ENCODE assay signal across 25 cellular contexts in genomic region chr18:67651438-67651837, GRCh38.
DNase-seq lines count a peak whose midpoint lies in the region; ATAC-seq, FAIRE-seq and TF ChIP-seq lines count a peak whose summit lies in the region.
"Had no signal": no experiment of that assay in that cellular context is flagged by ENCODE, and none has a peak within 500 bp of the region (broad histone marks: within the 10 kb centered on the region; RNA-seq: fewer than 3 reads in every experiment).

No MANE protein-coding gene starts in this region.

- ATAC-seq in GM23338: peak; percentile 37; the same call in 1 of the 3 replicates
- ATAC-seq in left lobe of liver: peak; percentile 30
- ATAC-seq: HCT116 had no signal

- H2AFZ ChIP-seq in GM23338 (peak overlapping the region; percentile 92), H1 (ENCODE audit: low read length) (peak overlapping the region; percentile 98)

- TF ChIP-seq RAD21 in H1 (IDR thresholded peaks at IDR 0.05 in 1 of 2, conservative IDR thresholded peaks at IDR 0.05 in 1 of 2; ENCODE audit: low read depth in 2 of 2, low read length in 2 of 2): no peak

- no peak overlapping the region for H2BK20ac ChIP-seq in H1 (ENCODE audit: low read length)

- no peak overlapping the region for H3K4me2 ChIP-seq in GM23338
- no peak overlapping the region for H3K4me2 ChIP-seq in H1 (ENCODE audit: insufficient read depth in 1 of 2, low read depth in 2 of 2, low read length in 2 of 2)

- CTCF ChIA-PET in H1 (lab: Charles Lee; ENCODE audit: partially characterized antibody): no interaction called here

- H4K8ac ChIP-seq in H1 (ENCODE audit: extremely low read depth, insufficient read depth, low read length): no peak overlapping the region

- H3K9me3 ChIP-seq in H1 (ENCODE audit: insufficient read depth in 2 of 2, low read depth in 1 of 2, low read length in 1 of 2) (no peaks in the 10 kb centered on the region), prostate gland (no peaks in the 10 kb centered on the region)
- H3K9me3 ChIP-seq: right lobe of liver, uterus had no signal

- no peak overlapping the region for H2AK5ac ChIP-seq in H1 (ENCODE audit: low read depth, low read length)

- H3K27me3 Mint-ChIP-seq in GM23338 (ENCODE audit: insufficient read depth, low read depth, poor library complexity): no peaks in the 10 kb centered on the region
- H3K27me3 Mint-ChIP-seq in immature natural killer cell (ENCODE audit: low read depth in 3 of 3): peaks cover 0 to 2% (median 0%) of the 10 kb centered on the region in 3 donors
- H3K27me3 Mint-ChIP-seq: IgD-negative memory B cell had no signal

- no peak for TF ChIP-seq POLR2A in H1 (IDR thresholded peaks at IDR 0.05; ENCODE audit: control extremely low read depth in 1 of 2, low read depth in 2 of 2, low read length in 2 of 2)
- TF ChIP-seq POLR2A in prostate gland (IDR thresholded peaks at IDR 0.05): no peak

- no peak for FAIRE-seq in H1 (lab: Jason Lieb, UNC)
- FAIRE-seq: astrocyte, endothelial cell of umbilical vein had no signal

- no peaks in the 10 kb centered on the region for H3K9me2 ChIP-seq in GM23338 (ENCODE audit: insufficient read depth)

- no peaks in the 10 kb centered on the region for H3K27me3 ChIP-seq in GM23338 (ENCODE audit: insufficient read depth)
- no peaks in the 10 kb centered on the region for H3K27me3 ChIP-seq in H1 (replicated peaks in 1 of 4; ENCODE audit: control insufficient read depth in 3 of 4, extremely low read depth in 1 of 4, insufficient read depth in 3 of 4, low read length in 3 of 4)
- H3K27me3 ChIP-seq in prostate gland (replicated peaks; ENCODE audit: insufficient read depth): no peaks in the 10 kb centered on the region
- H3K27me3 ChIP-seq: right lobe of liver, uterus had no signal

- H3K9ac ChIP-seq in H1 (replicated peaks in 1 of 4; ENCODE audit: extremely low read depth in 1 of 4, low read depth in 3 of 4, low read length in 3 of 4): no peak overlapping the region

- peaks cover 6% of the 10 kb centered on the region; the same call in 1 of the 3 replicates for H3K4me1 Mint-ChIP-seq in GM23338
- H3K4me1 Mint-ChIP-seq in immature natural killer cell: no peaks in the 10 kb centered on the region
- H3K4me1 Mint-ChIP-seq: IgD-negative memory B cell had no signal

- no peak overlapping the region for H3K27ac ChIP-seq in GM23338 (ENCODE audit: low read depth)
- no peak overlapping the region for H3K27ac ChIP-seq in H1 (ENCODE audit: low read depth, low read length)
- no peak overlapping the region for H3K27ac ChIP-seq in prostate gland
- H3K27ac ChIP-seq: HL-60, right lobe of liver, uterus had no signal

- TF ChIP-seq CTCF in GM23338 (conservative IDR thresholded peaks at IDR 0.05; ENCODE audit: low read depth in 2 of 2): no peak
- TF ChIP-seq CTCF in H1 (IDR thresholded peaks at IDR 0.05; ENCODE audit: control extremely low read depth in 1 of 3, insufficient read depth in 1 of 3, low read depth in 1 of 3, low read length in 3 of 3): no peak
- TF ChIP-seq CTCF in prostate gland (IDR thresholded peaks at IDR 0.05): no peak

- H3F3A ChIP-seq in GM23338 (replicated peaks; ENCODE audit: low read depth): no peaks in the 10 kb centered on the region

- H3K23me2 ChIP-seq in H1 (ENCODE audit: low read depth, low read length): no peaks in the 10 kb centered on the region

- no peak for DNase-seq in GM23338 (ENCODE audit: low spot score)
- no peak for DNase-seq in H1 (ENCODE audit: low read depth in 1 of 2, low spot score in 2 of 2)
- no peak for DNase-seq in left lobe of liver (ENCODE audit: low spot score)
- peak; percentile 84 for DNase-seq in skeletal muscle cell (ENCODE audit: low read depth)
- no peak for DNase-seq in NCI-H1417 (lab: John Stamatoyannopoulos, UW)
- DNase-seq in immature natural killer cell: no peak
- DNase-seq in NCI-H2227 treated with DMSO at 0.1 percent for 48 hours (lab: John Stamatoyannopoulos, UW): no peak
- no peak for DNase-seq in prostate gland (ENCODE audit: low spot score)
- DNase-seq: activated CD4-positive, alpha-beta T cell treated with anti-CD3 and anti-CD28 coated beads, Interleukin-2, amount 50 U/mL, for 48 hours; activated naive CD4-positive, alpha-beta T cell; activated T-cell treated with anti-CD3 and anti-CD28 coated beads for 4 hours; AML-193; islet precursor cell; MV-4-11; NCI-H2029; NCI-H510A treated with DMSO at 0.1 percent for 48 hours; right lobe of liver; stimulated activated CD4-positive, alpha-beta T cell treated with anti-CD3 and anti-CD28 coated beads, Interleukin-1b, Interleukin-23, amount 100 ng/mL, for 48 hours had no signal

- no peak overlapping the region for H3K23ac ChIP-seq in H1 (ENCODE audit: insufficient read length)

- H4K20me1 ChIP-seq in GM23338 (replicated peaks; ENCODE audit: insufficient read depth) (no peaks in the 10 kb centered on the region), H1 (replicated peaks in 1 of 2; ENCODE audit: control insufficient read depth in 1 of 2, insufficient read depth in 2 of 2, low read length in 2 of 2) (no peaks in the 10 kb centered on the region)

- H3K79me2 ChIP-seq in GM23338 (replicated peaks; ENCODE audit: insufficient read depth): no peaks in the 10 kb centered on the region
- no peaks in the 10 kb centered on the region for H3K79me2 ChIP-seq in H1 (ENCODE audit: control insufficient read depth in 1 of 2, insufficient read depth in 2 of 2, low read length in 2 of 2)

- H3K14ac ChIP-seq in H1 (ENCODE audit: insufficient read length): no peak overlapping the region

- no peaks in the 10 kb centered on the region for H3K36me3 Mint-ChIP-seq in GM23338 (ENCODE audit: low read depth)
- no peaks in the 10 kb centered on the region for H3K36me3 Mint-ChIP-seq in immature natural killer cell
- H3K36me3 Mint-ChIP-seq: IgD-negative memory B cell had no signal

- no peak overlapping the region for H3K4ac ChIP-seq in H1 (replicated peaks; ENCODE audit: insufficient read length, low read depth, low read length)

- H3K18ac ChIP-seq in H1 (ENCODE audit: extremely low read depth, low read length): no peak overlapping the region

- H4K91ac ChIP-seq in H1 (replicated peaks; ENCODE audit: insufficient read length, low read length): no peak overlapping the region

- H4K5ac ChIP-seq in H1 (ENCODE audit: insufficient read length, low read depth, low read length): no peak overlapping the region

- H3K36me3 ChIP-seq in GM23338 (ENCODE audit: insufficient read depth) (no peaks in the 10 kb centered on the region), H1 (ENCODE audit: control insufficient read depth in 2 of 4, insufficient read depth in 4 of 4, low read length in 3 of 4) (no peaks in the 10 kb centered on the region), prostate gland (no peaks in the 10 kb centered on the region)
- H3K36me3 ChIP-seq: right lobe of liver, uterus had no signal

- H3K56ac ChIP-seq in H1 (replicated peaks; ENCODE audit: insufficient read length, low read depth, low read length): no peak overlapping the region

- POLR2A ChIA-PET in H1 (lab: Charles Lee; ENCODE audit: partially characterized antibody): no interaction called here

- H2BK120ac ChIP-seq in H1 (replicated peaks; ENCODE audit: low read depth, low read length): no peak overlapping the region

- H3K4me3 ChIP-seq in GM23338 (no peak overlapping the region), H1 (ENCODE audit: extremely low read depth in 1 of 4, insufficient read depth in 2 of 4, low read depth in 3 of 4, low read length in 4 of 4) (no peak overlapping the region), skeletal muscle cell (ENCODE audit: low read depth, low read length) (no peak overlapping the region), prostate gland (no peak overlapping the region)
- H3K4me3 ChIP-seq: right lobe of liver, uterus had no signal

- H2BK5ac ChIP-seq in H1 (ENCODE audit: low read depth, low read length): no peak overlapping the region

- H3K79me1 ChIP-seq in H1 (ENCODE audit: low read depth, low read length): no peaks in the 10 kb centered on the region

- intact Hi-C loops in prostate gland (cut with DNase I): no loop called here

- H3K4me1 ChIP-seq in GM23338 (ENCODE audit: insufficient read depth) (no peaks in the 10 kb centered on the region), H1 (replicated peaks in 1 of 4; ENCODE audit: control insufficient read depth in 3 of 4, insufficient read depth in 4 of 4, low read length in 3 of 4) (no peaks in the 10 kb centered on the region), prostate gland (replicated peaks) (no peaks in the 10 kb centered on the region)
- H3K4me1 ChIP-seq: uterus had no signal

- no peaks in the 10 kb centered on the region for H3K9me3 Mint-ChIP-seq in GM23338
- peaks cover 0 to 8% (median 4%) of the 10 kb centered on the region in 6 donors for H3K9me3 Mint-ChIP-seq in immature natural killer cell
- H3K9me3 Mint-ChIP-seq: IgD-negative memory B cell, neural crest cell had no signal

- no peak for TF ChIP-seq EP300 in H1 (IDR thresholded peaks at IDR 0.05; ENCODE audit: borderline replicate concordance in 1 of 2, low read depth in 2 of 2, low read length in 2 of 2)

- H3K4me3 Mint-ChIP-seq in GM23338: no peak overlapping the region
- no peak overlapping the region for H3K4me3 Mint-ChIP-seq in immature natural killer cell
- H3K4me3 Mint-ChIP-seq: neural crest cell had no signal

- 0 out of 2 replicates have a peak overlapping the region, but pooled peaks have one; percentile 1 for H3K27ac Mint-ChIP-seq in GM23338
- no peak overlapping the region for H3K27ac Mint-ChIP-seq in immature natural killer cell
- H3K27ac Mint-ChIP-seq: IgD-negative memory B cell had no signal

- no peak overlapping the region; the same call in 1 of the 2 replicates for H2BK12ac ChIP-seq in H1 (ENCODE audit: low read depth, low read length)

- WGBS in H1 (ENCODE audit: extremely low coverage in 1 of 2, insufficient coverage in 1 of 2, insufficient read length in 1 of 2, insufficient replicate concordance in 2 of 2, low coverage in 1 of 2, low lambda C conversion rate in 2 of 2, missing lambda C conversion rate in 1 of 2), 2 experiments: 73% methylated on average over 4 of the region's 4 CpGs; no CpG with 5 or more reads in 1 of the 2 experiments
- 54% methylated on average over 4 of the region's 4 CpGs for WGBS in prostate gland

- no peak overlapping the region for H2BK15ac ChIP-seq in H1 (ENCODE audit: low read length)

TF ChIP-seq in GM23338, 12 proteins besides CTCF, POLR2A, EP300 and RAD21 (continues in another document):
- no peak for TF ChIP-seq EZH2 (IDR thresholded peaks at IDR 0.05; ENCODE audit: low read depth, unreplicated experiment)
- TF ChIP-seq ZNF331 (CRISPR knock-in tag; IDR thresholded peaks at IDR 0.05; ENCODE audit: low read depth): no peak
- TF ChIP-seq STAT1 (IDR thresholded peaks at IDR 0.05; ENCODE audit: unreplicated experiment): no peak

TF ChIP-seq in H1, 55 proteins besides CTCF, POLR2A, EP300 and RAD21 (continues in another document):
- TF ChIP-seq RNF2 (IDR thresholded peaks at IDR 0.05; ENCODE audit: borderline replicate concordance, low read depth, low read length, missing control alignments, poor library complexity, severe bottlenecking) (no peak), SUZ12 (IDR thresholded peaks at IDR 0.05; ENCODE audit: low read length) (no peak), SIN3A (conservative IDR thresholded peaks at IDR 0.05 in 1 of 2, IDR thresholded peaks at IDR 0.05 in 1 of 2; ENCODE audit: low read depth in 1 of 2, low read length in 2 of 2) (no peak), TCF12 (IDR thresholded peaks at IDR 0.05; ENCODE audit: low read depth, low read length) (no peak), EZH2 (IDR thresholded peaks at IDR 0.05; ENCODE audit: low read depth, low read length, severe bottlenecking) (no peak), KDM5A (IDR thresholded peaks at IDR 0.05; ENCODE audit: low read length) (no peak)
